In the genomic region with DNA sequence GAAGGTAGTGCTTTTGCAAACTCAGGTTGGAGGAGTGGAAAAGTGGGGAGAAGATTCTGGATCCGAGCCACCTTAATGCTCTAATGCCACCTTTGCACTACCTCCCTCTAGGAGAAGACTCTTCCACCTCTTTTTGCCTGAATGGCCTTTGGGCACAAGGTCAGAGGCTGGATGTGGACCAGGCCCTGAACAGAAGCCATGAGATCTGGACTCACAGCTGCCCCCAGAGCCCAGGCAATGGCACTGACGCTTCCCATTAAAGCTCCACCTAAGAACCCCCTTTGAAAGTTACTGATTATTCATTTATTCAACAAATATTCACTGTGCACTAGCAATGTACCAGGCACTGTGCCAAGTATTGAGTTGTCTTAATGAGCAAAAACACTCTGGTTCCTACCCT, we compare ENCODE assay signal across 1 cellular context.
TF ChIP-seq lines count a peak whose summit lies in the region.

No MANE protein-coding gene starts in this region.

TF ChIP-seq in WTC11, 78 proteins besides CTCF, POLR2A, EP300 and RAD21 (continued from another document):
- TF ChIP-seq, protein P1, sequence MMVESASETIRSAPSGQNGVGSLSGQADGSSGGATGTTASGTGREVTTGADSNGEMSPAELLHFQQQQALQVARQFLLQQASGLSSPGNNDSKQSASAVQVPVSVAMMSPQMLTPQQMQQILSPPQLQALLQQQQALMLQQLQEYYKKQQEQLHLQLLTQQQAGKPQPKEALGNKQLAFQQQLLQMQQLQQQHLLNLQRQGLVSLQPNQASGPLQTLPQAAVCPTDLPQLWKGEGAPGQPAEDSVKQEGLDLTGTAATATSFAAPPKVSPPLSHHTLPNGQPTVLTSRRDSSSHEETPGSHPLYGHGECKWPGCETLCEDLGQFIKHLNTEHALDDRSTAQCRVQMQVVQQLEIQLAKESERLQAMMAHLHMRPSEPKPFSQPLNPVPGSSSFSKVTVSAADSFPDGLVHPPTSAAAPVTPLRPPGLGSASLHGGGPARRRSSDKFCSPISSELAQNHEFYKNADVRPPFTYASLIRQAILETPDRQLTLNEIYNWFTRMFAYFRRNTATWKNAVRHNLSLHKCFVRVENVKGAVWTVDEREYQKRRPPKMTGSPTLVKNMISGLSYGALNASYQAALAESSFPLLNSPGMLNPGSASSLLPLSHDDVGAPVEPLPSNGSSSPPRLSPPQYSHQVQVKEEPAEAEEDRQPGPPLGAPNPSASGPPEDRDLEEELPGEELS (CRISPR knock-in tag; IDR thresholded peaks at IDR 0.05): no peak
- TF ChIP-seq FOXP1 (CRISPR knock-in tag; IDR thresholded peaks at IDR 0.05; ENCODE audit: borderline replicate concordance) (no peak), TCF7 (CRISPR knock-in tag; IDR thresholded peaks at IDR 0.05; ENCODE audit: low read depth) (no peak), ZNF219 (CRISPR knock-in tag; IDR thresholded peaks at IDR 0.05; ENCODE audit: borderline replicate concordance) (no peak), SOX15 (CRISPR knock-in tag; IDR thresholded peaks at IDR 0.05) (no peak), ZNF121 (CRISPR knock-in tag; IDR thresholded peaks at IDR 0.05) (no peak)
- TF ChIP-seq, protein P2, sequence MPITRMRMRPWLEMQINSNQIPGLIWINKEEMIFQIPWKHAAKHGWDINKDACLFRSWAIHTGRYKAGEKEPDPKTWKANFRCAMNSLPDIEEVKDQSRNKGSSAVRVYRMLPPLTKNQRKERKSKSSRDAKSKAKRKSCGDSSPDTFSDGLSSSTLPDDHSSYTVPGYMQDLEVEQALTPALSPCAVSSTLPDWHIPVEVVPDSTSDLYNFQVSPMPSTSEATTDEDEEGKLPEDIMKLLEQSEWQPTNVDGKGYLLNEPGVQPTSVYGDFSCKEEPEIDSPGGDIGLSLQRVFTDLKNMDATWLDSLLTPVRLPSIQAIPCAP (CRISPR knock-in tag; IDR thresholded peaks at IDR 0.05): no peak
